Comparison of ENCODE assay signal across 8 cellular contexts in genomic region chr4:44629280-44629866, GRCh38. TPM values are rescaled to one million over a fixed set of nuclear protein-coding genes. Genes with fewer than 3 reads are reported as not detected.
DNase-seq lines count a peak whose midpoint lies in the region; ATAC-seq, FAIRE-seq and TF ChIP-seq lines count a peak whose summit lies in the region.

No MANE protein-coding gene starts in this region.

- H3K36me3 ChIP-seq in PC-9 (ENCODE audit: low read depth) (no peaks in the 10 kb centered on the region), adipocyte (ENCODE audit: control insufficient read depth, insufficient read depth, low read length, severe bottlenecking) (no peaks in the 10 kb centered on the region), right atrium auricular region (no peaks in the 10 kb centered on the region), sigmoid colon (no peaks in the 10 kb centered on the region)

- H3K27ac ChIP-seq in PC-9 (no peak overlapping the region), right atrium auricular region (no peak overlapping the region), sigmoid colon (no peak overlapping the region)

- no peak overlapping the region for H3K9ac ChIP-seq in adipocyte (ENCODE audit: low read length)

- H3K27me3 ChIP-seq in PC-9 (ENCODE audit: insufficient read depth, low read depth) = no peaks in the 10 kb centered on the region; the same call in 1 of the 2 replicates
- no peaks in the 10 kb centered on the region for H3K27me3 ChIP-seq in adipocyte (replicated peaks; ENCODE audit: control insufficient read depth, insufficient read depth, low read length)
- H3K27me3 ChIP-seq in right atrium auricular region = no peaks in the 10 kb centered on the region
- no peaks in the 10 kb centered on the region for H3K27me3 ChIP-seq in sigmoid colon

- DNase-seq in NCI-H2107 treated with DMSO at 0.1 percent for 48 hours (lab: John Stamatoyannopoulos, UW; ENCODE audit: unreplicated experiment) = peak; percentile 21
- no peak for DNase-seq in NCI-H2107 (lab: John Stamatoyannopoulos, UW)
- peak; percentile 52 for DNase-seq in HTR-8/SVneo (ENCODE audit: insufficient read length, low spot score)
- peak; percentile 12 to 36 for DNase-seq in PC-9
- DNase-seq in adipocyte (ENCODE audit: low read depth) = peak; percentile 75
- no peak for DNase-seq in right atrium auricular region (ENCODE audit: low spot score)
- no peak for DNase-seq in sigmoid colon

- no peaks in the 10 kb centered on the region for H4K20me1 ChIP-seq in PC-9 (ENCODE audit: insufficient read depth)

- BruUV-seq in PC-9 (replicated peaks; lab: Mats Ljungman, UMichigan) = no TSS peak

- peak; percentile 75 for TF ChIP-seq CTCF in PC-9 (conservative IDR thresholded peaks at IDR 0.05)
- peak; percentile 47 to 76 for TF ChIP-seq CTCF in right atrium auricular region (IDR thresholded peaks at IDR 0.05)
- TF ChIP-seq CTCF in sigmoid colon (IDR thresholded peaks at IDR 0.05) = peak in 3 of 4 experiments; percentile 23 to 59 (median 31)

- no peaks in the 10 kb centered on the region for H3K79me2 ChIP-seq in PC-9 (ENCODE audit: low read depth)

- no peak for TF ChIP-seq EP300 in sigmoid colon (IDR thresholded peaks at IDR 0.05)

- H2AFZ ChIP-seq in PC-9 = no peak overlapping the region

- 2 to 3% methylated on average over 2 of the region's 2 CpGs for WGBS in sigmoid colon, 2 donors

- H3K4me1 ChIP-seq in PC-9 (replicated peaks; ENCODE audit: insufficient read depth) = no peaks in the 10 kb centered on the region
- H3K4me1 ChIP-seq in adipocyte (ENCODE audit: control insufficient read depth, insufficient read depth, low read length) = no peaks in the 10 kb centered on the region
- H3K4me1 ChIP-seq in right atrium auricular region = no peaks in the 10 kb centered on the region
- peaks cover 0 to 5% (median 1%) of the 10 kb centered on the region in 4 donors for H3K4me1 ChIP-seq in sigmoid colon

- H3K9me2 ChIP-seq in PC-9 (ENCODE audit: insufficient read depth) = no peaks in the 10 kb centered on the region

- no peaks in the 10 kb centered on the region for H3K9me3 ChIP-seq in PC-9 (ENCODE audit: insufficient read depth, low read depth)
- H3K9me3 ChIP-seq in adipocyte (ENCODE audit: control insufficient read depth, low read length) = no peaks in the 10 kb centered on the region
- H3K9me3 ChIP-seq in right atrium auricular region = no peaks in the 10 kb centered on the region
- H3K9me3 ChIP-seq in sigmoid colon = no peaks in the 10 kb centered on the region

- no peaks in the 10 kb centered on the region for H3F3A ChIP-seq in PC-9 (ENCODE audit: insufficient read depth, low read depth)

- ATAC-seq in GM21737 (IDR thresholded peaks at IDR 0.05; ENCODE audit: unreplicated experiment) = peak; percentile 95

- no peak overlapping the region for H3K4me2 ChIP-seq in PC-9

- TF ChIP-seq POLR2A in sigmoid colon (IDR thresholded peaks at IDR 0.05) = no peak

- intact Hi-C loops in PC-9 (cut with micrococcal nuclease; ENCODE audit: unreplicated experiment) = loop anchor here (5.0 kb wide), 1 partner anchor 1497 kb away; no protein-coding TSS in a partner anchor
- intact Hi-C loops in sigmoid colon (cut with DNase I) = loop anchor here (5.0 kb wide), 1 partner anchor 1497 kb away; no protein-coding TSS in a partner anchor

- H3K4me3 ChIP-seq in PC-9 (no peak overlapping the region), adipocyte (ENCODE audit: low read length) (no peak overlapping the region), right atrium auricular region (no peak overlapping the region), sigmoid colon (no peak overlapping the region)

- POLR2A ChIA-PET in PC-9 (lab: Charles Lee; ENCODE audit: unreplicated experiment) = no interaction called here

- CTCF ChIA-PET in PC-9 (lab: Charles Lee) = no interaction called here

- FAIRE-seq in HTR-8/SVneo (lab: Jason Lieb, UNC) = no peak

RNA-seq across cellular contexts. Expression of gene YIPF7, which starts 22.1 kb away (rescaled TPM):
- total RNA-seq in PC-9 (2021) (not detected in 2 replicates), right atrium auricular region (1 to 10 TPM; 1.4 TPM), sigmoid colon (not detected)
- not detected for polyA plus RNA-seq in sigmoid colon

RNA-seq across cellular contexts. Expression of gene GUF1, which starts 48.8 kb away (rescaled TPM):
- total RNA-seq in PC-9 (2021) (16.0 and 18.6 TPM in 2 replicates), right atrium auricular region (10 to 100 TPM; 11.8 to 28.9 TPM), sigmoid colon (10 to 100 TPM; 10.9 to 18.0 (median 16.0) TPM)
- polyA plus RNA-seq in sigmoid colon = 10 to 100 TPM; 11.6 to 14.2 (median 12.6) TPM

Comparison
In these comparisons a context has a peak if more than half of its experiments do, and no peak if none do; other contexts are left out.
1. DNase-seq: peak in NCI-H2107 treated with DMSO at 0.1 percent for 48 hours (single experiment), HTR-8/SVneo (single experiment), PC-9 (2 of 2) and adipocyte (single experiment); none in NCI-H2107 (single experiment), right atrium auricular region (single experiment) and sigmoid colon (single experiment).
2. Peak in every context shown above with its lines, with median percentiles within 50 percentile points of each other: CTCF ChIP-seq.